ENCODE assay signal across 24 cellular contexts in genomic region chr9:26745111-26745510, GRCh38.
"Had no signal": no experiment of that assay in that cellular context is flagged by ENCODE, and none has a peak within 500 bp of the region (broad histone marks: within the 10 kb centered on the region; RNA-seq: fewer than 3 reads in every experiment).

No MANE protein-coding gene starts in this region.

- ATAC-seq: activated CD8-positive, alpha-beta T cell treated with anti-CD3 and anti-CD28 coated beads for 36 hours; activated T-cell treated with anti-CD3 and anti-CD28 coated beads, Interleukin-2, amount 50 U/mL, for 72 hours; activated T-helper 17 cell treated with anti-CD3 and anti-CD28 coated beads, Interleukin-2, amount 50 U/mL, for 72 hours; Panc1 had no signal

- H3K4me3 ChIP-seq: cardiac muscle cell, SJCRH30, SK-N-MC had no signal

- DNase-seq: activated CD4-positive, alpha-beta T cell treated with anti-CD3 and anti-CD28 coated beads, Interleukin-2, amount 10 ng/mL, durations not matched to agents 24 days and 14 days; activated CD4-positive, alpha-beta T cell treated with anti-CD3 and anti-CD28 coated beads, Interleukin-2, amount 50 U/mL, for 4 hours; activated CD8-positive, alpha-beta T cell treated with anti-CD3 and anti-CD28 coated beads for 36 hours; activated effector memory CD4-positive, alpha-beta T cell treated with anti-CD3 and anti-CD28 coated beads, Interleukin-2, amount 50 U/mL, for 16 hours; activated naive CD4-positive, alpha-beta T cell; activated naive CD4-positive, alpha-beta T cell treated with anti-CD3 and anti-CD28 coated beads, Interleukin-2, amount 50 U/mL, for 16 hours; activated naive CD8-positive, alpha-beta T cell treated with anti-CD3 and anti-CD28 coated beads for 36 hours; activated T-cell treated with anti-CD3 and anti-CD28 coated beads, Interleukin-2, amount 50 U/mL, for 1 hour; activated T-cell treated with anti-CD3 and anti-CD28 coated beads, Interleukin-2, amount 50 U/mL, for 72 hours; amniotic stem cell; aorta; brain microvascular endothelial cell; NCI-H1417 treated with DMSO at 0.1 percent for 48 hours; NCI-H1930; NCI-H2107; NCI-H2171; NCI-H226; T1000; WERI-Rb-1 had no signal

- H3K4me1 ChIP-seq: SJCRH30 had no signal

- H3K36me3 ChIP-seq: brain microvascular endothelial cell, cardiac muscle cell, SJCRH30, WERI-Rb-1 had no signal

- H3K9me3 ChIP-seq: SJCRH30 had no signal

- H3K27me3 ChIP-seq: brain microvascular endothelial cell, cardiac muscle cell, SJCRH30 had no signal

- H3K27ac ChIP-seq: brain microvascular endothelial cell, cardiac muscle cell, SJCRH30, SK-N-MC, WERI-Rb-1 had no signal
